ENCODE assay signal across 9 cellular contexts in the genomic region with DNA sequence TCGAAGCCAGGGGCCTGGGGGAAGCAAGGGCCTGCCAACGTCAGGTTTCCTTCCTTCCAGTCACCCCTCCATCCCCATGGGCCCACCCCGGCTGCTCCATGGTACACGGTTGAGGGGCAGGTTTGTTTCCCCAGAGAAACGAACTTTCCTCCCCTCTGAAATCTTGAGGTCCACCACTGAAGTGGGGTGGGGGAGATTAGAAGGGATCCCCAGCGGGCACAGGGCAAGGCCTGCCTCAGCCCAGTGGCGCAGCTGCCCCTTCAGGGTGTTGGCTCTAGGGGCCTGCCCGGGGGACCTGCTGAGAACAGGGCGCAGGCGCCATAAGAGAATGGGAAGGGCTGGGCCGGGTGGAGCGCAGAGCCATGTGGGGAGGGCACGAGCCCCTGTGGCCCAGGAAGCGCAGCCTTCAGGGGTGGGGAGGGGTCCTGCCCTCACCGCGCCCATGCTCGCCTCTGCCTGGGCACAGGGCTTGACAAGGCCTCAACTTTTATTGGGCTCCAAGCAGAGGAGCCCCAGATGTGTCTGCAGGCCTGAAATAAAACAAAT. TPM values are rescaled to one million over a fixed set of nuclear protein-coding genes. Genes with fewer than 3 reads are reported as not detected.
DNase-seq lines count a peak whose midpoint lies in the region; ATAC-seq and TF ChIP-seq lines count a peak whose summit lies in the region.
"Had no signal": no experiment of that assay in that cellular context is flagged by ENCODE, and none has a peak within 500 bp of the region (broad histone marks: within the 10 kb centered on the region; RNA-seq: fewer than 3 reads in every experiment).

No MANE protein-coding gene starts in this region.

- WGBS in gastroesophageal sphincter (ENCODE audit: low coverage in 1 of 2), 2 donors: 54% methylated on average over 8 of the region's 17 CpGs; no CpG with 5 or more reads in 1 of the 2 donors
- 71 to 88% (median 85%) methylated on average over 17 of the region's 17 CpGs for WGBS in ovary, 3 donors
- WGBS in urinary bladder: 40% methylated on average over 17 of the region's 17 CpGs

- TF ChIP-seq EP300 in gastroesophageal sphincter (IDR thresholded peaks at IDR 0.05): no peak
- no peak for TF ChIP-seq EP300 in ovary (IDR thresholded peaks at IDR 0.05)

- H3K4me1 ChIP-seq in gastroesophageal sphincter (peaks cover 0 to 76% (median 56%) of the 10 kb centered on the region in 3 donors), ovary (ENCODE audit: insufficient read depth) (peaks cover 7% of the 10 kb centered on the region), urinary bladder (ENCODE audit: insufficient read depth) (no peaks in the 10 kb centered on the region)

- TF ChIP-seq CTCF in gastroesophageal sphincter (IDR thresholded peaks at IDR 0.05) (no peak), ovary (IDR thresholded peaks at IDR 0.05) (no peak)

- peak overlapping the region in 3 of 4 donors; percentile 70 to 74 (median 73) for H3K27ac ChIP-seq in gastroesophageal sphincter
- peak overlapping the region; percentile 28 to 38 for H3K27ac ChIP-seq in ovary
- H3K27ac ChIP-seq in urinary bladder (ENCODE audit: low read depth): peak overlapping the region; percentile 41

- H3K36me3 ChIP-seq in gastroesophageal sphincter: peaks cover 0 to 27% of the 10 kb centered on the region in 2 donors
- H3K36me3 ChIP-seq in ovary: no peaks in the 10 kb centered on the region
- H3K36me3 ChIP-seq in urinary bladder (ENCODE audit: insufficient read depth): no peaks in the 10 kb centered on the region

- ATAC-seq in gastroesophageal sphincter: no peak
- ATAC-seq in HG03097 (IDR thresholded peaks at IDR 0.05; ENCODE audit: low FRiP score, unreplicated experiment): no peak

- peak; percentile 51 for DNase-seq in activated effector memory CD4-positive, alpha-beta T cell treated with anti-CD3 and anti-CD28 coated beads, Interleukin-2, amount 50 U/mL, for 16 hours
- DNase-seq in activated effector memory CD4-positive, alpha-beta T cell treated with Interleukin-2 at 50 U/mL for 16 hours: no peak
- DNase-seq in ovary (peak in 3 of 5 donors; percentile 14 to 28 (median 23)), cerebellum (ENCODE audit: low spot score) (no peak), NCI-H510A (lab: John Stamatoyannopoulos, UW) (no peak)
- DNase-seq: Kasumi-1 had no signal

- no peak for TF ChIP-seq POLR2A in gastroesophageal sphincter (IDR thresholded peaks at IDR 0.05)
- TF ChIP-seq POLR2A in ovary (IDR thresholded peaks at IDR 0.05): no peak

- H3K27me3 ChIP-seq in gastroesophageal sphincter: no peaks in the 10 kb centered on the region
- H3K27me3 ChIP-seq in ovary: no peaks in the 10 kb centered on the region

- H3K9me3 ChIP-seq in gastroesophageal sphincter: no peaks in the 10 kb centered on the region
- no peaks in the 10 kb centered on the region for H3K9me3 ChIP-seq in ovary

- intact Hi-C loops in ovary (cut with DNase I): loop anchor here in 1 of 4 donors (10.0 kb wide), 1 partner anchor 75 kb away; no protein-coding TSS in a partner anchor

- H3K4me3 ChIP-seq in gastroesophageal sphincter (no peak overlapping the region), ovary (no peak overlapping the region), urinary bladder (ENCODE audit: low read depth, low read length) (no peak overlapping the region)

RNA-seq across cellular contexts. Expression of gene CEBPG, which starts 16.1 kb away (rescaled TPM):
- 10 to 100 TPM; 23.8 to 34.9 (median 26.2) TPM for total RNA-seq in gastroesophageal sphincter
- 10 to 100 TPM in 4 of 7 donors, 1 to 10 TPM in 3; 7.3 to 54.6 (median 12.0) TPM for total RNA-seq in ovary
- polyA plus RNA-seq in ovary: 10 to 100 TPM in 1 of 2 donors, 1 to 10 TPM in 1; 5.6 to 12.1 TPM
- 28.9 TPM for total RNA-seq in urinary bladder
- 19.9 TPM for polyA plus RNA-seq in urinary bladder
- total RNA-seq in cerebellum: 38.3 TPM

Comparison
In these comparisons a context has a peak if more than half of its experiments do, and no peak if none do; other contexts are left out.
1. DNase-seq: peak in activated effector memory CD4-positive, alpha-beta T cell treated with anti-CD3 and anti-CD28 coated beads, Interleukin-2, amount 50 U/mL, for 16 hours (single experiment) and ovary (3 of 5); none in activated effector memory CD4-positive, alpha-beta T cell treated with Interleukin-2 at 50 U/mL for 16 hours (single experiment), cerebellum (single experiment) and NCI-H510A (single experiment).
2. Peak in every context shown above with its lines, with median percentiles within 50 percentile points of each other: H3K27ac ChIP-seq.